Comparison of ENCODE assay signal across 9 cellular contexts in genomic region chr13:112991611-112992010, GRCh38.
"Had no signal": no experiment of that assay in that cellular context is flagged by ENCODE, and none has a peak within 500 bp of the region (broad histone marks: within the 10 kb centered on the region; RNA-seq: fewer than 3 reads in every experiment).

No MANE protein-coding gene starts in this region.

- DNase-seq: activated CD4-positive, alpha-beta T cell treated with anti-CD3 and anti-CD28 coated beads, Interleukin-2, amount 50 U/mL, for 1 hour; activated CD4-positive, CD25-positive, alpha-beta regulatory T cell; amniotic stem cell; effector memory CD4-positive, alpha-beta T cell; kidney; naive B cell had no signal

- H3K27me3 ChIP-seq: body of pancreas had no signal

- H3K4me3 ChIP-seq: body of pancreas, skin epidermis had no signal

- H3K9me3 ChIP-seq: body of pancreas had no signal

- H3K9ac ChIP-seq: parathyroid adenoma had no signal

- H3K4me1 ChIP-seq: parathyroid adenoma had no signal
